In genomic region chr18:80171190-80171872, GRCh38 we compare ENCODE assay signal across 9 cellular contexts.
DNase-seq lines count a peak whose midpoint lies in the region; ATAC-seq and TF ChIP-seq lines count a peak whose summit lies in the region.
"Had no signal": no experiment of that assay in that cellular context is flagged by ENCODE, and none has a peak within 500 bp of the region (broad histone marks: within the 10 kb centered on the region; RNA-seq: fewer than 3 reads in every experiment).

No MANE protein-coding gene starts in this region.

- TF ChIP-seq CTCF in body of pancreas (IDR thresholded peaks at IDR 0.05) (peak; percentile 47 to 71 (median 55)), kidney epithelial cell (IDR thresholded peaks at IDR 0.05; ENCODE audit: insufficient read depth, low read length, poor library complexity, severe bottlenecking) (peak; percentile 78)

- no peaks in the 10 kb centered on the region for H3K9me3 ChIP-seq in body of pancreas

- H3K4me1 ChIP-seq in body of pancreas = peaks cover 7% of the 10 kb centered on the region

- intact Hi-C loops in body of pancreas (cut with DNase I) = no loop called here

- TF ChIP-seq POLR2A in body of pancreas (IDR thresholded peaks at IDR 0.05) = no peak

- H3K4me3 ChIP-seq in body of pancreas = no peak overlapping the region
- no peak overlapping the region for H3K4me3 ChIP-seq in kidney epithelial cell (ENCODE audit: low read depth, low read length)
- H3K4me3 ChIP-seq: BLaER1 treated with 17β-estradiol and CSF1 and Interleukin-3, amounts not matched to agents 10 nM and 100 nM had no signal

- peak; percentile 21 for DNase-seq in NCI-H2196 (lab: John Stamatoyannopoulos, UW; ENCODE audit: unreplicated experiment)
- DNase-seq in NCI-H2196 treated with DMSO at 0.1 percent for 48 hours (lab: John Stamatoyannopoulos, UW; ENCODE audit: unreplicated experiment) = no peak
- peak; percentile 44 for DNase-seq in RPMI8226
- peak; percentile 28 to 62 (median 49) for DNase-seq in body of pancreas
- DNase-seq in kidney epithelial cell (ENCODE audit: low read depth) = no peak
- DNase-seq in stimulated activated CD4-positive, alpha-beta T cell treated with anti-CD3 and anti-CD28 coated beads, TNF-alpha, amount 100 ng/mL, for 48 hours (ENCODE audit: low read depth in 3 of 3) = peak; percentile 15 to 52 (median 49)
- DNase-seq in T1000 (lab: John Stamatoyannopoulos, UW) = no peak
- no peak for DNase-seq in SW480 (ENCODE audit: low spot score)

- ATAC-seq in body of pancreas = peak; percentile 55

- no peak overlapping the region for H3K27ac ChIP-seq in body of pancreas
- H3K27ac ChIP-seq: BLaER1 treated with 17β-estradiol and CSF1 and Interleukin-3, amounts not matched to agents 10 nM and 100 nM had no signal

- H3K27me3 ChIP-seq in body of pancreas (no peaks in the 10 kb centered on the region), kidney epithelial cell (ENCODE audit: control insufficient read depth, insufficient read depth, low read length) (no peaks in the 10 kb centered on the region)
- H3K27me3 ChIP-seq: BLaER1 treated with 17β-estradiol and CSF1 and Interleukin-3, amounts not matched to agents 10 nM and 100 nM had no signal

- WGBS in body of pancreas, 2 donors = 22 to 39% methylated on average over 22 of the region's 22 CpGs

- H3K36me3 ChIP-seq in body of pancreas (replicated peaks in 1 of 2; ENCODE audit: insufficient read depth in 1 of 2, low read depth in 2 of 2) (no peaks in the 10 kb centered on the region), kidney epithelial cell (ENCODE audit: control insufficient read depth, insufficient read depth, low read length) (no peaks in the 10 kb centered on the region)
- H3K36me3 ChIP-seq: BLaER1 treated with 17β-estradiol and CSF1 and Interleukin-3, amounts not matched to agents 10 nM and 100 nM had no signal

Comparison
In these comparisons a context has a peak if more than half of its experiments do, and no peak if none do; other contexts are left out.
1. DNase-seq: peak in NCI-H2196 (single experiment), RPMI8226 (single experiment), body of pancreas (4 of 4) and stimulated activated CD4-positive, alpha-beta T cell treated with anti-CD3 and anti-CD28 coated beads, TNF-alpha, amount 100 ng/mL, for 48 hours (3 of 3); none in NCI-H2196 treated with DMSO at 0.1 percent for 48 hours (single experiment), kidney epithelial cell (single experiment), T1000 (single experiment) and SW480 (single experiment).